ENCODE assay signal across 8 cellular contexts in the genomic region with DNA sequence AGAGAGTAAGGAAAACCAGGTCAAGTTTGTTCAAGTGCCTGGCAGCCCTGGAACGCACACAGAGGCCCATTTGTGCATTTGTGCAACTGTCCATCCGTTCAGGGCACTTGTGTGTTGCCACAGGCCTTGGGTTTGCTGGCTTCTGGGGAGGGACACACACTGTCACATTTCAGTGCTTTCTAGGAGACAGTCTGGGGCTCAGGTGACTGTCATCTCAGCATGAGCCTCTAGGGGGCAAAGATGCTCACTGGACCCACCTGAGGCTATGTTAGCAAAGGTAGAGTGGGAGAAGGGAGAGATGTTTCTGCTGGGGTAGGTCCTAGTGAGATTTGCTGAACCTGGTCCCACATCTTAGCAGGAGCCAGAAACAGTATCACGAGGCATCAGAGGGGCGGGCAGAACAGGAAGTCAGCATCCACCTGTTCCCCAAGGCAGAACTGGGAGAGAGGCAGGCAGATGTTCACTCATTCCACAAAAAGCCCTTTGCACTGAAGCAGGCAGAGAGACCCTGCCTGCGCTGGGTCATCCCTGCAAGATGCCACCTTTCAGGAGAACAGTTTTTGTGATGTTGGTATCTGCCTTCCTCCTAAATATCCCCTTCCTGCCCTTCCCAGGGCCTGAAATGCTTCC. TPM values are rescaled to one million over a fixed set of nuclear protein-coding genes. Genes with fewer than 3 reads are reported as not detected.
DNase-seq lines count a peak whose midpoint lies in the region; ATAC-seq and TF ChIP-seq lines count a peak whose summit lies in the region.

No MANE protein-coding gene starts in this region.

- H3K9me3 ChIP-seq in ovary: no peaks in the 10 kb centered on the region

- no peak for TF ChIP-seq POLR2A in ovary (IDR thresholded peaks at IDR 0.05)

- H3K27ac ChIP-seq in ovary: no peak overlapping the region

- TF ChIP-seq EP300 in ovary (IDR thresholded peaks at IDR 0.05): no peak

- no peak overlapping the region for H3K4me3 ChIP-seq in epithelial cell of esophagus (ENCODE audit: low read length)
- H3K4me3 ChIP-seq in ovary: no peak overlapping the region

- DNase-seq in NCI-H2227 (lab: John Stamatoyannopoulos, UW; ENCODE audit: unreplicated experiment) (peak; percentile 28), NCI-H2227 treated with DMSO at 0.1 percent for 48 hours (lab: John Stamatoyannopoulos, UW) (no peak), NCI-H1694 (lab: John Stamatoyannopoulos, UW) (peak; percentile 40), epithelial cell of esophagus (ENCODE audit: low read depth) (peak; percentile 54), ovary (no peak), sciatic nerve (ENCODE audit: low spot score) (no peak), AG20443 (ENCODE audit: low spot score) (no peak)
- DNase-seq in activated CD8-positive, alpha-beta memory T cell treated with anti-CD3 and anti-CD28 coated beads for 1 hour (ENCODE audit: extremely low read depth in 1 of 2, low read depth in 1 of 2): peak; percentile 41 to 48

- peaks cover 3% of the 10 kb centered on the region for H3K4me1 ChIP-seq in ovary (ENCODE audit: insufficient read depth)

- 76 to 80% (median 77%) methylated on average over 5 of the region's 5 CpGs for WGBS in ovary, 3 donors

- intact Hi-C loops in ovary (cut with DNase I): no loop called here
- intact Hi-C loops in sciatic nerve (cut with DNase I): loop anchor here (10.0 kb wide), 1 partner anchor 55 kb away; no protein-coding TSS in a partner anchor

- H3K27me3 ChIP-seq in ovary: no peaks in the 10 kb centered on the region

- ATAC-seq in sciatic nerve: no peak

- no peaks in the 10 kb centered on the region for H3K36me3 ChIP-seq in ovary

- TF ChIP-seq CTCF in epithelial cell of esophagus (IDR thresholded peaks at IDR 0.05; ENCODE audit: insufficient read depth, low read depth, low read length, missing control alignments) (peak; percentile 78), ovary (IDR thresholded peaks at IDR 0.05) (peak in 2 of 3 donors; percentile 19 to 43)

RNA-seq across cellular contexts. Expression of gene RAI1, which starts 48.5 kb away (rescaled TPM):
- 10 to 100 TPM; 16.3 to 57.7 (median 37.5) TPM for total RNA-seq in ovary
- 10 to 100 TPM in 1 of 2 donors, 1 to 10 TPM in 1; 1.5 to 14.5 TPM for polyA plus RNA-seq in ovary
- 62.0 TPM for total RNA-seq in sciatic nerve

Comparison
In these comparisons a context has a peak if more than half of its experiments do, and no peak if none do; other contexts are left out.
1. DNase-seq: peak in NCI-H2227 (single experiment), NCI-H1694 (single experiment), activated CD8-positive, alpha-beta memory T cell treated with anti-CD3 and anti-CD28 coated beads for 1 hour (2 of 2) and epithelial cell of esophagus (single experiment); none in NCI-H2227 treated with DMSO at 0.1 percent for 48 hours (single experiment), ovary (0 of 5), sciatic nerve (single experiment) and AG20443 (single experiment).